ENCODE assay signal across 7 cellular contexts in the genomic region with DNA sequence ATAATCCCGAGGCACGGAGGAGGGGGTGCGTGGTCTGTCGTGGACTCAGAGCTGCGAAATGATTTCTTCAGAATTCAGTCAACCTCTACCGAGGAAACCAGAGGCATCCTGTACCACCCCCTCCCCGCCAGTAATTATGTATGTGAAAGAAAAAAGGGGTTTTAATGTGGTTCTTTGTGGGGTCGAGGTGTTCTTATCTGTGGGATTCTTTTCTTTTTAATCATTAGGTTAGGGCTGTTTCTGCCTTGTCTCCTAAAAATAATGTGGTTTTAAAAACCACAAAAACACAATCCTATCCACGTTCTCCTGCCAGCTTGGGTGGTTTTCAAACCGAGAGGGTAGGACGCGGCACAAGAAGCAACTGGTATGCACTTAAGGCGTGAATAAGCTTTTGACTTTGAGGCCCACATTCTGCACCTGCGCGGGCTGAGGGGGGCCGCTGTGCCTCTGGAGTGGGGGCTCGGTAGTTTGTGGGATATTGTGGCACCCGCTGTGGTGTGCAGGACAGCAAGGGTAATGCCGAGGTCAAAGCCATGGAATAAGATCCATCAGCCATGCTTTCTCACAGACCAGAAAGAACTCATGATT. TPM values are rescaled to one million over a fixed set of nuclear protein-coding genes. Genes with fewer than 3 reads are reported as not detected.
A peak's percentile ranks its signal among the peaks of the same experiment; 100 is the strongest.
DNase-seq lines count a peak whose midpoint lies in the region; ATAC-seq and TF ChIP-seq lines count a peak whose summit lies in the region.

No MANE protein-coding gene starts in this region.

- ATAC-seq in GM19035 (IDR thresholded peaks at IDR 0.05; ENCODE audit: unreplicated experiment): no peak
- no peak for ATAC-seq in GM19455 (IDR thresholded peaks at IDR 0.05; ENCODE audit: unreplicated experiment)

- intact Hi-C loops in activated T-helper 1 cell treated with anti-CD3 and anti-CD28 coated beads, Interleukin-12 subunit alpha, Interleukin-12 subunit beta, Interleukin-2, Interleukin-4 antibody, amounts not matched to agents 30 ng/mL and 10 ng/mL and 1 ng/mL, durations not matched to agents 14 hours and 24 hours and 36 hours (cut with micrococcal nuclease): no loop called here

- H3K4me1 Mint-ChIP-seq in activated T-helper 1 cell treated with anti-CD3 and anti-CD28 coated beads, Interleukin-12 subunit alpha, Interleukin-12 subunit beta, Interleukin-2, Interleukin-4 antibody, amounts not matched to agents 30 ng/mL and 10 ng/mL and 1 ng/mL, durations not matched to agents 14 hours and 24 hours and 36 hours (ENCODE audit: low read depth): peaks cover 7% of the 10 kb centered on the region
- peaks cover 13% of the 10 kb centered on the region for H3K4me1 Mint-ChIP-seq in stimulated activated naive CD8-positive, alpha-beta T cell treated with anti-CD3 and anti-CD28 coated beads, Interleukin-15, Interleukin-2, amounts not matched to agents 100 ng/mL and 50 ng/mL, for 24 hours (ENCODE audit: low read depth)

- peak overlapping the region; percentile 32 for H3K4me3 Mint-ChIP-seq in activated T-helper 1 cell treated with anti-CD3 and anti-CD28 coated beads, Interleukin-12 subunit alpha, Interleukin-12 subunit beta, Interleukin-2, Interleukin-4 antibody, amounts not matched to agents 30 ng/mL and 10 ng/mL and 1 ng/mL, durations not matched to agents 14 hours and 24 hours and 36 hours
- H3K4me3 Mint-ChIP-seq in stimulated activated naive CD8-positive, alpha-beta T cell treated with anti-CD3 and anti-CD28 coated beads, Interleukin-15, Interleukin-2, amounts not matched to agents 100 ng/mL and 50 ng/mL, for 24 hours: peak overlapping the region; percentile 60

- H3K27ac Mint-ChIP-seq in activated T-helper 1 cell treated with anti-CD3 and anti-CD28 coated beads, Interleukin-12 subunit alpha, Interleukin-12 subunit beta, Interleukin-2, Interleukin-4 antibody, amounts not matched to agents 30 ng/mL and 10 ng/mL and 1 ng/mL, durations not matched to agents 14 hours and 24 hours and 36 hours: no peak overlapping the region
- H3K27ac Mint-ChIP-seq in stimulated activated naive CD8-positive, alpha-beta T cell treated with anti-CD3 and anti-CD28 coated beads, Interleukin-15, Interleukin-2, amounts not matched to agents 100 ng/mL and 50 ng/mL, for 24 hours: no peak overlapping the region

- H3K36me3 Mint-ChIP-seq in activated T-helper 1 cell treated with anti-CD3 and anti-CD28 coated beads, Interleukin-12 subunit alpha, Interleukin-12 subunit beta, Interleukin-2, Interleukin-4 antibody, amounts not matched to agents 30 ng/mL and 10 ng/mL and 1 ng/mL, durations not matched to agents 14 hours and 24 hours and 36 hours (ENCODE audit: low read depth): no peaks in the 10 kb centered on the region
- no peaks in the 10 kb centered on the region for H3K36me3 Mint-ChIP-seq in stimulated activated naive CD8-positive, alpha-beta T cell treated with anti-CD3 and anti-CD28 coated beads, Interleukin-15, Interleukin-2, amounts not matched to agents 100 ng/mL and 50 ng/mL, for 24 hours (ENCODE audit: low read depth)

- H3K27me3 Mint-ChIP-seq in activated T-helper 1 cell treated with anti-CD3 and anti-CD28 coated beads, Interleukin-12 subunit alpha, Interleukin-12 subunit beta, Interleukin-2, Interleukin-4 antibody, amounts not matched to agents 30 ng/mL and 10 ng/mL and 1 ng/mL, durations not matched to agents 14 hours and 24 hours and 36 hours (ENCODE audit: insufficient read depth): peaks cover 47% of the 10 kb centered on the region
- H3K27me3 Mint-ChIP-seq in stimulated activated naive CD8-positive, alpha-beta T cell treated with anti-CD3 and anti-CD28 coated beads, Interleukin-15, Interleukin-2, amounts not matched to agents 100 ng/mL and 50 ng/mL, for 24 hours: peaks cover 48% of the 10 kb centered on the region

- H3K9me3 Mint-ChIP-seq in activated T-helper 1 cell treated with anti-CD3 and anti-CD28 coated beads, Interleukin-12 subunit alpha, Interleukin-12 subunit beta, Interleukin-2, Interleukin-4 antibody, amounts not matched to agents 30 ng/mL and 10 ng/mL and 1 ng/mL, durations not matched to agents 14 hours and 24 hours and 36 hours: no peaks in the 10 kb centered on the region
- H3K9me3 Mint-ChIP-seq in stimulated activated naive CD8-positive, alpha-beta T cell treated with anti-CD3 and anti-CD28 coated beads, Interleukin-15, Interleukin-2, amounts not matched to agents 100 ng/mL and 50 ng/mL, for 24 hours: no peaks in the 10 kb centered on the region

- H3K27me3 ChIP-seq in kidney epithelial cell (ENCODE audit: control insufficient read depth, insufficient read depth, low read length): peaks cover 42% of the 10 kb centered on the region

- peak overlapping the region; percentile 35 for H3K4me3 ChIP-seq in kidney epithelial cell (ENCODE audit: low read depth, low read length)

- TF ChIP-seq CTCF in kidney epithelial cell (IDR thresholded peaks at IDR 0.05; ENCODE audit: insufficient read depth, low read length, poor library complexity, severe bottlenecking): no peak

- no peaks in the 10 kb centered on the region for H3K36me3 ChIP-seq in kidney epithelial cell (ENCODE audit: control insufficient read depth, insufficient read depth, low read length)

- DNase-seq in HK-2 (ENCODE audit: unreplicated experiment): peak; percentile 23
- no peak for DNase-seq in activated T-helper 1 cell treated with anti-CD3 and anti-CD28 coated beads, Interleukin-12 subunit alpha, Interleukin-12 subunit beta, Interleukin-2, Interleukin-4 antibody, amounts not matched to agents 30 ng/mL and 10 ng/mL and 1 ng/mL, durations not matched to agents 14 hours and 24 hours and 36 hours (ENCODE audit: low spot score)
- peak; percentile 21 for DNase-seq in kidney epithelial cell (ENCODE audit: low read depth)
- no peak for DNase-seq in nucleus accumbens (lab: John Stamatoyannopoulos, UW)

RNA-seq across cellular contexts. Expression of a gene that starts 1.0 kb away (rescaled TPM):
- 0.26 and 0.44 TPM in 2 replicates for total RNA-seq in activated T-helper 1 cell treated with anti-CD3 and anti-CD28 coated beads, Interleukin-12 subunit alpha, Interleukin-12 subunit beta, Interleukin-2, Interleukin-4 antibody, amounts not matched to agents 30 ng/mL and 10 ng/mL and 1 ng/mL, durations not matched to agents 14 hours and 24 hours and 36 hours
- total RNA-seq in kidney epithelial cell: 1.0 and 3.9 TPM in 2 replicates

Comparison
In these comparisons a context has a peak if more than half of its experiments do, and no peak if none do; other contexts are left out.
1. DNase-seq: peak in HK-2 (single experiment) and kidney epithelial cell (single experiment); none in activated T-helper 1 cell treated with anti-CD3 and anti-CD28 coated beads, Interleukin-12 subunit alpha, Interleukin-12 subunit beta, Interleukin-2, Interleukin-4 antibody, amounts not matched to agents 30 ng/mL and 10 ng/mL and 1 ng/mL, durations not matched to agents 14 hours and 24 hours and 36 hours (single experiment) and nucleus accumbens (0 of 56).